ENCODE assay signal across 9 cellular contexts in the genomic region with DNA sequence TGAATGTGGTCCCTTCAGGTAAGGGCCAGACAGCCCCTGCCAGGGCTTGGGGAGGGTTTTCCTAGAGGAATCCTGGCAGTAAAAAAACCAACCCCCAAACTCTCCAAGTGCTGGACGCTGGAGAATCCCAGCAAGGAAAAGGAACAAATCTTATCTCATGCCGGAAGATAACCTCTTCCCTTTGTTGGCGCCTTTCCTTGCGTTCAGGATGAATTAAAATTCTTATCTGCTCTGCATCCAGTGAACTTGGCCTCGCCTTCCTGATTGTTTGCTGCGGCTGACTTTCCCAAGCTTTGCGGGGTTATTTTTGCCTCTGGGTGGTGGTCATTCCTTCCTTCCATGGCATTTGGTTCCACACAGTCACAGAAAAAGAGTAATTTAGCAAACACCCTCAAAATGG.
DNase-seq lines count a peak whose midpoint lies in the region; TF ChIP-seq lines count a peak whose summit lies in the region.
"Had no signal": no experiment of that assay in that cellular context is flagged by ENCODE, and none has a peak within 500 bp of the region (broad histone marks: within the 10 kb centered on the region; RNA-seq: fewer than 3 reads in every experiment).

No MANE protein-coding gene starts in this region.

- no peak overlapping the region for H3K27ac ChIP-seq in endodermal cell (ENCODE audit: low read depth, low read length)
- H3K27ac ChIP-seq: HL-60 had no signal

- DNase-seq in AG04449 (ENCODE audit: low read depth, low spot score) (no peak), NCI-H226 (peak; percentile 57), endodermal cell (peak; percentile 82), G401 (ENCODE audit: low spot score) (no peak), HEK293T (ENCODE audit: extremely low spot score) (no peak), HuH-7 (ENCODE audit: low spot score) (no peak)
- DNase-seq in activated CD4-positive, CD25-positive, alpha-beta regulatory T cell (lab: John Stamatoyannopoulos, UW), result no peak

- peaks cover 24% of the 10 kb centered on the region for H3K4me1 Mint-ChIP-seq in endodermal cell

- TF ChIP-seq CTCF in AG04449 (IDR thresholded peaks at IDR 0.05; ENCODE audit: insufficient read depth, low read length, missing control alignments) (no peak), endodermal cell (conservative IDR thresholded peaks at IDR 0.05) (no peak)

- peak overlapping the region; percentile 78 for H3K4me3 Mint-ChIP-seq in endodermal cell

- WGBS in endodermal cell (ENCODE audit: insufficient coverage in 1 of 2, insufficient read length in 1 of 2), 2 experiments, result 5 to 10% methylated on average over 7 of the region's 7 CpGs

- no peaks in the 10 kb centered on the region for H3K36me3 ChIP-seq in endodermal cell (ENCODE audit: control insufficient read depth, insufficient read depth, low read length)
- H3K36me3 ChIP-seq in mucosa of stomach (ENCODE audit: control insufficient read depth, insufficient read depth, low read length), result no peaks in the 10 kb centered on the region

- CTCF ChIA-PET in AG04449 (lab: Yijun Ruan, JAX), result interaction anchor here (0.7 to 3.0 kb wide), 5 partner anchors 190 to 701 kb away, joined by 3 to 19 read pairs (median 4); no protein-coding TSS in a partner anchor
- CTCF ChIA-PET in HEK293T (lab: Yijun Ruan, JAX), result no interaction called here

- H3K27ac Mint-ChIP-seq in endodermal cell, result peak overlapping the region; percentile 94

- peaks cover 27% of the 10 kb centered on the region for H3K9me3 Mint-ChIP-seq in endodermal cell

- H3K27me3 ChIP-seq in endodermal cell (ENCODE audit: control insufficient read depth, insufficient read depth, low read length, poor library complexity, severe bottlenecking) (peaks cover 10% of the 10 kb centered on the region), mucosa of stomach (ENCODE audit: control insufficient read depth, insufficient read depth, low read length) (peaks cover 20% of the 10 kb centered on the region)

- in situ Hi-C loops in G401 (cut with HindIII; ENCODE audit: low sequenced_read_pairs), result no loop called here

- POLR2A ChIA-PET in AG04449 (lab: Yijun Ruan, JAX) (interaction anchor here (0.8 kb wide), 1 partner anchor 263 kb away, joined by 4 read pairs; no protein-coding TSS in a partner anchor), HEK293T (lab: Yijun Ruan, JAX) (interaction anchor here (0.6 kb wide), 1 partner anchor 135 kb away, joined by 3 read pairs; no protein-coding TSS in a partner anchor)

- H3K4me1 ChIP-seq in endodermal cell (ENCODE audit: control insufficient read depth, insufficient read depth, low read length) (peaks cover 9% of the 10 kb centered on the region), mucosa of stomach (ENCODE audit: control insufficient read depth, insufficient read depth, low read length) (peaks cover 19% of the 10 kb centered on the region)

- H3K9me3 ChIP-seq in endodermal cell (ENCODE audit: control insufficient read depth, low read length), result peaks cover 14% of the 10 kb centered on the region
- H3K9me3 ChIP-seq in mucosa of stomach (ENCODE audit: control insufficient read depth, low read length), result no peaks in the 10 kb centered on the region

- H3K9ac ChIP-seq in endodermal cell (ENCODE audit: extremely low read depth, low read length, poor library complexity, severe bottlenecking) (peak overlapping the region; percentile 47), mucosa of stomach (ENCODE audit: low read length) (peak overlapping the region; percentile 24)

- H3K4me3 ChIP-seq in AG04449 (ENCODE audit: low read depth, low read length), result peak overlapping the region; percentile 62
- H3K4me3 ChIP-seq in endodermal cell (ENCODE audit: low read length), result peak overlapping the region; percentile 84
- H3K4me3 ChIP-seq in mucosa of stomach (ENCODE audit: low read length), result no peak overlapping the region

- H3K36me3 Mint-ChIP-seq in endodermal cell (ENCODE audit: low read depth), result peaks cover 8% of the 10 kb centered on the region

- peaks cover 31% of the 10 kb centered on the region for H3K27me3 Mint-ChIP-seq in endodermal cell (ENCODE audit: insufficient read depth)

TF ChIP-seq in HEK293T, 16 proteins besides CTCF, POLR2A, EP300 and RAD21:
- TF ChIP-seq HDGF (IDR thresholded peaks at IDR 0.05; ENCODE audit: borderline replicate concordance) (no peak), ZNF384 (IDR thresholded peaks at IDR 0.05) (no peak), ELF4 (IDR thresholded peaks at IDR 0.05) (no peak), ARNT (IDR thresholded peaks at IDR 0.05) (no peak), FOXM1 (IDR thresholded peaks at IDR 0.05; ENCODE audit: borderline replicate concordance) (no peak), FOXA1 (IDR thresholded peaks at IDR 0.05) (no peak), PKNOX1 (IDR thresholded peaks at IDR 0.05) (no peak), L3MBTL2 (conservative IDR thresholded peaks at IDR 0.05) (no peak), LEF1 (IDR thresholded peaks at IDR 0.05; ENCODE audit: borderline replicate concordance) (no peak), SUZ12 (IDR thresholded peaks at IDR 0.05) (no peak), FOXK2 (IDR thresholded peaks at IDR 0.05) (no peak), CTBP1 (IDR thresholded peaks at IDR 0.05; ENCODE audit: borderline replicate concordance) (no peak), BHLHE40 (IDR thresholded peaks at IDR 0.05; ENCODE audit: borderline replicate concordance) (no peak), TARDBP (IDR thresholded peaks at IDR 0.05) (no peak), SP1 (IDR thresholded peaks at IDR 0.05) (no peak), NFRKB (IDR thresholded peaks at IDR 0.05) (no peak)
TF ChIP-seq in HEK293T: peak in this region for 0.

Comparison
In these comparisons a context has a peak if more than half of its experiments do, and no peak if none do; other contexts are left out.
1. DNase-seq: peak in NCI-H226 (single experiment) and endodermal cell (single experiment); none in AG04449 (single experiment), G401 (single experiment), HEK293T (single experiment), activated CD4-positive, CD25-positive, alpha-beta regulatory T cell (0 of 4) and HuH-7 (single experiment).